Comparison of ENCODE assay signal across 1 cellular context in the genomic region with DNA sequence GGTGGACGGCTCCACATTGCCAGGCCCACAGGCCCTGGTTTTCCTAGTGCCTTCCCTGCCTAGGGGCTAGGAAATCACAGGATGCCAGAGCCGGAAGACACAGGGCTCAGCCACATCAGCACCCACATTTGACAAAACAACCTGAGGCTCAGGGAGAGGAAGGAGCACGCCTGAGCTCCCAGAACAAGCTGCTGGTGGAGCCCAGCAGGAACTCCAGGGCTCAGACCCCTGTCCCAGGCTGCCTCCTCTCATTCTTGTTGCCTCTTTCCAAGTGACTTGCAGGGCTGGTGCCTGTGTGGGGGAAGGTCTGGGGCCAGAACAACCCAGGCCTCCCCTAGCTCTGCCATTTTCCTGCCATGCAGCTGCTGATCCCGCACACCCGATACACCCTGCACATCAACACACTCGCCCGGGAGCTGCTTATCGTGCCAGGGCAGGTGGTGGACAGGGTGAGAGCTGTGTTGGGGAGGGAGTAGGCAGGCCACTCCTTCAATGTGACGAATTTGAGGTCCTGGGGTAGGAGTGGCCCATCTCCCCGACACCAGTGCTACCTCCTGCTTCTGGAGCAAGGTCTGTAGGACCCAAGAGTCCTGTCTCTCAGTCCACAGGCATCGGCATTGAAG.
TF ChIP-seq lines count a peak whose summit lies in the region.

No MANE protein-coding gene starts in this region.

TF ChIP-seq in IMR-90, 13 proteins besides CTCF, POLR2A, EP300 and RAD21 (continued from another document):
- TF ChIP-seq, protein P1, sequence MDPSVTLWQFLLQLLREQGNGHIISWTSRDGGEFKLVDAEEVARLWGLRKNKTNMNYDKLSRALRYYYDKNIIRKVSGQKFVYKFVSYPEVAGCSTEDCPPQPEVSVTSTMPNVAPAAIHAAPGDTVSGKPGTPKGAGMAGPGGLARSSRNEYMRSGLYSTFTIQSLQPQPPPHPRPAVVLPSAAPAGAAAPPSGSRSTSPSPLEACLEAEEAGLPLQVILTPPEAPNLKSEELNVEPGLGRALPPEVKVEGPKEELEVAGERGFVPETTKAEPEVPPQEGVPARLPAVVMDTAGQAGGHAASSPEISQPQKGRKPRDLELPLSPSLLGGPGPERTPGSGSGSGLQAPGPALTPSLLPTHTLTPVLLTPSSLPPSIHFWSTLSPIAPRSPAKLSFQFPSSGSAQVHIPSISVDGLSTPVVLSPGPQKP (IDR thresholded peaks at IDR 0.05; ENCODE audit: borderline replicate concordance, low read depth, low read length): no peak
- no peak for TF ChIP-seq SMC3 (IDR thresholded peaks at IDR 0.05; ENCODE audit: low read depth, low read length)
- no peak for TF ChIP-seq RFX5 (IDR thresholded peaks at IDR 0.05; ENCODE audit: low read depth, low read length)
